In the genomic region with DNA sequence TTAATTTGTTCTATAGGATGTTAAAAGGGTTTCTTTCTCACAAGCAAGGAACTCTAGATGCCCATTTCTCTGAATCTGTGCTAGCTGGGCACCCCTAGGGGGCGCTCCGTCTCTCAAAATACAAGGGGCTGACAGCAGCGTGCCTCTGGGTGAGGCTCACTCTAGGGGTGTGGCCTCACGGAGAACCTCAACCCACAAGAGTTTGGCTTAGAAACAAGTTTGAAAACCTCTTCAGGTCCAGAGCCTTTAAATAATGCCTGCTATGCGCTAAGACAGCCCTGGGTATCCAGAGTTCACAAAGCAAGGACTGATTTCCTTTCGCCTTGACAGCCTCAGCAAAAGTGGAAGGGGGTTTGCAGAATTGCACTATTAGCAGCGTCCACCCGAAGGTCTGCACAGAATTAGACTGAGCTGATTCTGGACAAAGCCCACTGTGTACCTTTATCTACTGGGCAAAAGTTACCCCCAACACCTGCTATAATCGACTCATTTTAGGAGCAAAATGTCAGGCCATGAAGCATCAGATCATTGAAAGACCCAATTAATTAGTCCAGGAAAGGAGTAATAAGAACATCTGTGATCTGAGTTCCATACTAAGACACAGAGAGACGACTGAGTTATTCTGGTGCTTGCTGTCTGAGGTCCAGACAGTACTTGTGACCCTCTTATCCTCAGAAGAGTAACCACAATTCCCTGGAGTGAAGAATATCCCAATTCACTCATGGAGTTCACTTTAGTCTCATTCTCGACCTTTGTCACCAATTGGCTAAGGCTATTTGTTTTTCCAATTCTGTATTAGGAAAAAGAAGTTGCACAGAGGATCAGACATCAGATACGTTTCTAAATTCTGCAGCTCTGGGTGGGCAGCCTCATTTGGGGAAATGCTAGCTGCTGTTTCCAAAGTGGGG, we compare ENCODE assay signal across 8 cellular contexts. TPM values are rescaled to one million over a fixed set of nuclear protein-coding genes. Genes with fewer than 3 reads are reported as not detected.
DNase-seq lines count a peak whose midpoint lies in the region; ATAC-seq and TF ChIP-seq lines count a peak whose summit lies in the region.

No MANE protein-coding gene starts in this region.

- no peaks in the 10 kb centered on the region for H3K27me3 ChIP-seq in BJ (ENCODE audit: control insufficient read depth, insufficient read depth, low read length)
- H3K27me3 ChIP-seq in liver (ENCODE audit: control insufficient read depth in 4 of 4, insufficient read depth in 4 of 4, low read length in 3 of 4) = no peaks in the 10 kb centered on the region

- H3K27ac ChIP-seq in liver (ENCODE audit: low read depth in 1 of 2, low read length in 2 of 2) = peak overlapping the region; percentile 95 to 99

- TF ChIP-seq CTCF in BJ (IDR thresholded peaks at IDR 0.05; ENCODE audit: insufficient read depth, low read depth, low read length) (peak; percentile 97), liver (IDR thresholded peaks at IDR 0.05; ENCODE audit: low read depth, low read length, missing input control) (peak; percentile 95)

- DNase-seq in BJ (ENCODE audit: low read depth) = peak; percentile 70
- DNase-seq in GM19240 (ENCODE audit: insufficient read length, low spot score) = peak; percentile 53
- peak; percentile 82 for DNase-seq in NCI-H526 treated with DMSO at 0.1 percent for 48 hours (lab: John Stamatoyannopoulos, UW)
- DNase-seq in activated CD4-positive, alpha-beta T cell treated with anti-CD3 and anti-CD28 coated beads, Interleukin-2, amount 50 U/mL, for 24 hours (ENCODE audit: low read depth in 1 of 2, low spot score in 1 of 2) = peak; percentile 51 to 78
- peak; percentile 72 to 85 for DNase-seq in dermis microvascular lymphatic vessel endothelial cell (ENCODE audit: low read depth in 2 of 2)
- peak; percentile 73 to 78 for DNase-seq in stimulated activated CD4-positive, alpha-beta T cell treated with anti-CD3 and anti-CD28 coated beads, Interleukin-2, amount 100 ng/mL, for 48 hours

- CTCF ChIA-PET in BJ (lab: Yijun Ruan, JAX) = interaction anchor here (0.7 to 6.5 kb wide), 33 partner anchors 9 to 349 kb away, joined by 3 to 136 read pairs (median 4); partner anchors contain the start of gene ING3

- no peaks in the 10 kb centered on the region for H3K36me3 ChIP-seq in BJ (ENCODE audit: control insufficient read depth, insufficient read depth, low read length)
- no peaks in the 10 kb centered on the region for H3K36me3 ChIP-seq in liver (ENCODE audit: control insufficient read depth in 4 of 4, insufficient read depth in 3 of 4, low read depth in 1 of 4, low read length in 3 of 4)

- H3K9me3 ChIP-seq in liver (ENCODE audit: control insufficient read depth in 4 of 4, low read length in 3 of 4) = no peaks in the 10 kb centered on the region

- peak; percentile 95 for ATAC-seq in HG03442 (IDR thresholded peaks at IDR 0.05; ENCODE audit: unreplicated experiment)

- peak overlapping the region; percentile 52 to 79 for H3K9ac ChIP-seq in liver (ENCODE audit: low read depth in 1 of 2, low read length in 2 of 2)

- WGBS in liver = 1% methylated on average over 12 of the region's 12 CpGs

- H3K4me3 ChIP-seq in BJ (ENCODE audit: low read depth, low read length) (peak overlapping the region; percentile 45), liver (ENCODE audit: low read depth in 1 of 3, low read length in 3 of 3) (peak overlapping the region; percentile 49 to 76 (median 61))

- H3K4me1 ChIP-seq in liver (ENCODE audit: control insufficient read depth in 4 of 4, insufficient read depth in 4 of 4, low read length in 3 of 4) = peaks cover 0 to 21% (median 8%) of the 10 kb centered on the region in 4 donors

- TF ChIP-seq RAD21 in liver (IDR thresholded peaks at IDR 0.05) = peak; percentile 99

- POLR2A ChIA-PET in BJ (lab: Charles Lee) = no interaction called here

TF ChIP-seq in liver, 16 proteins besides CTCF, POLR2A, EP300 and RAD21:
- TF ChIP-seq RXRA (IDR thresholded peaks at IDR 0.05) (peak; percentile 39 to 55), FOXA2 (IDR thresholded peaks at IDR 0.05) (no peak), HNF4G (IDR thresholded peaks at IDR 0.05) (no peak), NR2F2 (IDR thresholded peaks at IDR 0.05) (peak; percentile 1), HNF4A (conservative IDR thresholded peaks at IDR 0.05) (peak in 1 of 2 donors; percentile 23), EGR1 (IDR thresholded peaks at IDR 0.05; ENCODE audit: low read depth in 2 of 2) (no peak), JUND (IDR thresholded peaks at IDR 0.05) (peak; percentile 9 to 18)
- TF ChIP-seq, protein P1, sequence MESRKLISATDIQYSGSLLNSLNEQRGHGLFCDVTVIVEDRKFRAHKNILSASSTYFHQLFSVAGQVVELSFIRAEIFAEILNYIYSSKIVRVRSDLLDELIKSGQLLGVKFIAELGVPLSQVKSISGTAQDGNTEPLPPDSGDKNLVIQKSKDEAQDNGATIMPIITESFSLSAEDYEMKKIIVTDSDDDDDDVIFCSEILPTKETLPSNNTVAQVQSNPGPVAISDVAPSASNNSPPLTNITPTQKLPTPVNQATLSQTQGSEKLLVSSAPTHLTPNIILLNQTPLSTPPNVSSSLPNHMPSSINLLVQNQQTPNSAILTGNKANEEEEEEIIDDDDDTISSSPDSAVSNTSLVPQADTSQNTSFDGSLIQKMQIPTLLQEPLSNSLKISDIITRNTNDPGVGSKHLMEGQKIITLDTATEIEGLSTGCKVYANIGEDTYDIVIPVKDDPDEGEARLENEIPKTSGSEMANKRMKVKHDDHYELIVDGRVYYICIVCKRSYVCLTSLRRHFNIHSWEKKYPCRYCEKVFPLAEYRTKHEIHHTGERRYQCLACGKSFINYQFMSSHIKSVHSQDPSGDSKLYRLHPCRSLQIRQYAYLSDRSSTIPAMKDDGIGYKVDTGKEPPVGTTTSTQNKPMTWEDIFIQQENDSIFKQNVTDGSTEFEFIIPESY (IDR thresholded peaks at IDR 0.05) = no peak
- TF ChIP-seq, protein P2, sequence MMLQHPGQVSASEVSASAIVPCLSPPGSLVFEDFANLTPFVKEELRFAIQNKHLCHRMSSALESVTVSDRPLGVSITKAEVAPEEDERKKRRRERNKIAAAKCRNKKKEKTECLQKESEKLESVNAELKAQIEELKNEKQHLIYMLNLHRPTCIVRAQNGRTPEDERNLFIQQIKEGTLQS (IDR thresholded peaks at IDR 0.05) = peak; percentile 14
- TF ChIP-seq, protein P3, sequence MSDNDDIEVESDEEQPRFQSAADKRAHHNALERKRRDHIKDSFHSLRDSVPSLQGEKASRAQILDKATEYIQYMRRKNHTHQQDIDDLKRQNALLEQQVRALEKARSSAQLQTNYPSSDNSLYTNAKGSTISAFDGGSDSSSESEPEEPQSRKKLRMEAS (IDR thresholded peaks at IDR 0.05) = peak; percentile 25

RNA-seq across cellular contexts. Expression of gene CPED1, which starts 0.6 kb away (rescaled TPM):
- polyA plus RNA-seq in BJ (2011; rRNA removed) = 18.3 and 22.0 TPM in 2 replicates
- polyA minus RNA-seq in BJ (2011; rRNA and poly(A)+ RNA removed) = 34.9 and 35.6 TPM in 2 replicates
- total RNA-seq in dermis microvascular lymphatic vessel endothelial cell = 0.77 and 1.0 TPM in 2 replicates
- 10 to 100 TPM in 1 of 2 donors, 1 to 10 TPM in 1; 8.5 to 58.0 TPM for total RNA-seq in liver
- 10 to 100 TPM; 11.1 to 18.1 TPM for polyA plus RNA-seq in liver

RNA-seq across cellular contexts. Expression of gene ING3, which starts 37.4 kb away (rescaled TPM):
- polyA plus RNA-seq in BJ (2011; rRNA removed) (4.4 and 8.4 TPM in 2 replicates), liver (10 to 100 TPM in 1 of 2 donors, 1 to 10 TPM in 1; 3.8 to 11.9 TPM)
- polyA minus RNA-seq in BJ (2011; rRNA and poly(A)+ RNA removed) = 3.1 and 6.5 TPM in 2 replicates
- total RNA-seq in dermis microvascular lymphatic vessel endothelial cell (21.1 and 26.3 TPM in 2 replicates), liver (10 to 100 TPM in 1 of 2 donors, 1 to 10 TPM in 1; 10.0 to 14.0 TPM)

Comparison
In these comparisons a context has a peak if more than half of its experiments do, and no peak if none do; other contexts are left out.
1. Peak in every context shown above with its lines: DNase-seq, ATAC-seq, H3K4me3 ChIP-seq and H3K27ac ChIP-seq.